Comparison of ENCODE assay signal across 8 cellular contexts in the genomic region with DNA sequence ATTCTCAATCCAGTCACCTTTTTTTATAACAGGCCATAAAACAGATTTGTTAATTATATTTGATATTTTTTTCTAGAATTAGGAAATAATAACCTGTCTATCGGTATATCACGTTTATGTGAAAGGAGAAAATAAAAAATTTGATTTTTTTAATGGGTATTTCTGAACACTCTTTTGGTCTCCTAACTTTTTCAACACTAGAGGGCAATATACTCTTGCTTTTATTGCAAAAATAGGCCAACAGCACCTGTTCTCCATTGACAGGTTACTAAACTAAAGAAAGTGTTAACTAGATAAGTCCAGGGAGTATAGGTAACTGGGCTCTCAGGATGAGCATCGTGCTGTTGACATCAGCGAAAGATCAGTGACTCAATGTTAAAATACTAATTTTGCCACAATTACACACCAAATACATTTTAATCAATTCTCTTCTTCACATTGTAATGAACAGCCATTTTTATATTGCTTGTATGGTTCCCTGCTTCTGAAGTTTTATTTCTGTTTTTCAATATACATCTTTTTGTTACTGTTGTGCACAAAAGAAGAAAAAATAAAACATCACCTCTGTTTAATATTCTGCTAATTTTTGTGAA. TPM values are rescaled to one million over a fixed set of nuclear protein-coding genes. Genes with fewer than 3 reads are reported as not detected.
A peak's percentile ranks its signal among the peaks of the same experiment; 100 is the strongest.
DNase-seq lines count a peak whose midpoint lies in the region; ATAC-seq and TF ChIP-seq lines count a peak whose summit lies in the region.

No MANE protein-coding gene starts in this region.

- WGBS in stomach, 5 donors = 9 to 15% (median 12%) methylated on average over 4 of the region's 4 CpGs

- H3K4me3 Mint-ChIP-seq in activated CD8-positive, alpha-beta memory T cell treated with anti-CD3 and anti-CD28 coated beads, Interleukin-2, amount 10 ng/mL, durations not matched to agents 7 days and 5 days = no peak overlapping the region

- H3K4me1 Mint-ChIP-seq in activated CD8-positive, alpha-beta memory T cell treated with anti-CD3 and anti-CD28 coated beads, Interleukin-2, amount 10 ng/mL, durations not matched to agents 7 days and 5 days = no peaks in the 10 kb centered on the region

- intact Hi-C loops in dorsolateral prefrontal cortex (cut with DNase I) (loop anchor here in 1 of 2 donors (5.0 kb wide), 1 partner anchor 447 kb away; no protein-coding TSS in a partner anchor), stomach (cut with DNase I; ENCODE audit: low total_unique reads) (no loop called here)

- no peak overlapping the region for H3K27ac Mint-ChIP-seq in activated CD8-positive, alpha-beta memory T cell treated with anti-CD3 and anti-CD28 coated beads, Interleukin-2, amount 10 ng/mL, durations not matched to agents 7 days and 5 days

- no peaks in the 10 kb centered on the region for H3K9me3 ChIP-seq in stomach

- no peaks in the 10 kb centered on the region for H3K27me3 Mint-ChIP-seq in activated CD8-positive, alpha-beta memory T cell treated with anti-CD3 and anti-CD28 coated beads, Interleukin-2, amount 10 ng/mL, durations not matched to agents 7 days and 5 days

- H3K9me3 Mint-ChIP-seq in activated CD8-positive, alpha-beta memory T cell treated with anti-CD3 and anti-CD28 coated beads, Interleukin-2, amount 10 ng/mL, durations not matched to agents 7 days and 5 days (ENCODE audit: low read depth) = no peaks in the 10 kb centered on the region

- H3K4me1 ChIP-seq in stomach = no peaks in the 10 kb centered on the region

- peak; percentile 66 for ATAC-seq in HG03095 (IDR thresholded peaks at IDR 0.05; ENCODE audit: unreplicated experiment)
- no peak for ATAC-seq in activated CD8-positive, alpha-beta memory T cell treated with anti-CD3 and anti-CD28 coated beads, Interleukin-2, amount 10 ng/mL, durations not matched to agents 7 days and 5 days

- TF ChIP-seq CTCF in GM13977 (IDR thresholded peaks at IDR 0.05; ENCODE audit: extremely low read depth, insufficient read depth, missing control alignments) (peak; percentile 52), dorsolateral prefrontal cortex (IDR thresholded peaks at IDR 0.05 in 54 of 56, conservative IDR thresholded peaks at IDR 0.05 in 2 of 56; ENCODE audit: low read depth in 1 of 56, partially characterized antibody in 56 of 56) (peak; percentile 46 to 80 (median 70)), stomach (IDR thresholded peaks at IDR 0.05) (peak in 3 of 7 experiments; percentile 27 to 54 (median 38))

- no peaks in the 10 kb centered on the region for H3K36me3 Mint-ChIP-seq in activated CD8-positive, alpha-beta memory T cell treated with anti-CD3 and anti-CD28 coated beads, Interleukin-2, amount 10 ng/mL, durations not matched to agents 7 days and 5 days

- no peak for TF ChIP-seq EP300 in stomach (IDR thresholded peaks at IDR 0.05)

- no peak for TF ChIP-seq POLR2A in stomach (IDR thresholded peaks at IDR 0.05)

- CTCF ChIA-PET in activated CD8-positive, alpha-beta memory T cell treated with anti-CD3 and anti-CD28 coated beads, Interleukin-2, amount 10 ng/mL, durations not matched to agents 7 days and 5 days (lab: Charles Lee) = no interaction called here

- H3K27me3 ChIP-seq in dorsolateral prefrontal cortex (no peaks in the 10 kb centered on the region), stomach (no peaks in the 10 kb centered on the region)

- H3K4me3 ChIP-seq in dorsolateral prefrontal cortex = no peak overlapping the region
- H3K4me3 ChIP-seq in stomach = no peak overlapping the region

- peak; percentile 8 for DNase-seq in AG08395 (ENCODE audit: low spot score)
- DNase-seq in GM13977 (ENCODE audit: low spot score) = peak; percentile 14
- peak; percentile 41 for DNase-seq in NCI-H446 treated with DMSO at 0.1 percent for 48 hours (lab: John Stamatoyannopoulos, UW)
- DNase-seq in dorsolateral prefrontal cortex = no peak
- DNase-seq in retina = peak; percentile 28
- DNase-seq in stomach = no peak
- no peak for DNase-seq in activated CD8-positive, alpha-beta memory T cell treated with anti-CD3 and anti-CD28 coated beads, Interleukin-2, amount 10 ng/mL, durations not matched to agents 7 days and 5 days

- no peaks in the 10 kb centered on the region for H3K36me3 ChIP-seq in stomach

- in situ Hi-C loops in GM13977 (cut with MboI; ENCODE audit: low pct_unique_long_range_greater_than_20kb, low sequenced_read_pairs, unreplicated experiment) = loop anchor here (25.0 kb wide), 1 partner anchor 772 kb away; no protein-coding TSS in a partner anchor

- H3K27ac ChIP-seq in dorsolateral prefrontal cortex = no peak overlapping the region
- H3K27ac ChIP-seq in stomach = no peak overlapping the region

RNA-seq across cellular contexts. Expression of gene NDST4, which starts 22.8 kb away (rescaled TPM):
- total RNA-seq in dorsolateral prefrontal cortex = 1 to 10 TPM in 24 of 120 experiments, under 1 TPM in 96; 0.19 to 2.9 (median 0.74) TPM
- total RNA-seq in stomach = 1 to 10 TPM in 1 of 5 donors, under 1 TPM in 2, not detected in 2; 0.45 to 5.1 (median 0.87) TPM
- polyA plus RNA-seq in stomach = under 1 TPM in 2 of 3 donors, not detected in 1; 0.19 to 0.61 TPM
- not detected for total RNA-seq in activated CD8-positive, alpha-beta memory T cell treated with anti-CD3 and anti-CD28 coated beads, Interleukin-2, amount 10 ng/mL, durations not matched to agents 7 days and 5 days

Comparison
In these comparisons a context has a peak if more than half of its experiments do, and no peak if none do; other contexts are left out.
1. DNase-seq: peak in AG08395 (single experiment), GM13977 (single experiment), NCI-H446 treated with DMSO at 0.1 percent for 48 hours (single experiment) and retina (single experiment); none in dorsolateral prefrontal cortex (0 of 10), stomach (single experiment) and activated CD8-positive, alpha-beta memory T cell treated with anti-CD3 and anti-CD28 coated beads, Interleukin-2, amount 10 ng/mL, durations not matched to agents 7 days and 5 days (single experiment).